14 cellular contexts compared by ENCODE assay signal in genomic region chr11:57254631-57255030, GRCh38. TPM values are rescaled to one million over a fixed set of nuclear protein-coding genes. Genes with fewer than 3 reads are reported as not detected.
DNase-seq lines count a peak whose midpoint lies in the region; TF ChIP-seq lines count a peak whose summit lies in the region.
"Had no signal": no experiment of that assay in that cellular context is flagged by ENCODE, and none has a peak within 500 bp of the region (broad histone marks: within the 10 kb centered on the region; RNA-seq: fewer than 3 reads in every experiment).

No MANE protein-coding gene starts in this region.

- H3K27ac ChIP-seq in SJSA1 (peak overlapping the region; percentile 51), smooth muscle cell (ENCODE audit: low read depth) (peak overlapping the region; percentile 89)

- DNase-seq in SJSA1 (ENCODE audit: low read depth in 1 of 2, low spot score in 2 of 2) (peak in 1 of 2 experiments; percentile 41), foreskin melanocyte (peak; percentile 84), smooth muscle cell (lab: John Stamatoyannopoulos, UW; ENCODE audit: unreplicated experiment) (no peak), DMS153 treated with DMSO at 0.1 percent for 48 hours (lab: John Stamatoyannopoulos, UW; ENCODE audit: unreplicated experiment) (no peak), GM19240 (ENCODE audit: insufficient read length, low spot score) (no peak)
- DNase-seq in activated CD4-positive, alpha-beta T cell treated with anti-CD3 and anti-CD28 coated beads for 1 hour, result no peak
- DNase-seq: C1 segment of cervical spinal cord; Calu3; CD4-positive, alpha-beta memory T cell; COR-L47; DND-41; GOT3 had no signal

- H3K9ac ChIP-seq in smooth muscle cell (ENCODE audit: low read depth), result no peak overlapping the region

- H3K4me3 ChIP-seq in SJSA1 (no peak overlapping the region), smooth muscle cell (no peak overlapping the region)
- H3K4me3 ChIP-seq: HAP-1 had no signal

- H3K4me2 ChIP-seq in smooth muscle cell, result peak overlapping the region; percentile 62

- no peaks in the 10 kb centered on the region for H3K79me2 ChIP-seq in smooth muscle cell (ENCODE audit: low read depth)

- TF ChIP-seq CTCF in smooth muscle cell (IDR thresholded peaks at IDR 0.05; ENCODE audit: borderline replicate concordance, insufficient read depth, poor library complexity, severe bottlenecking), result no peak

- peak overlapping the region; percentile 41 for H2AFZ ChIP-seq in smooth muscle cell (ENCODE audit: low read depth)

- no peaks in the 10 kb centered on the region for H4K20me1 ChIP-seq in smooth muscle cell (ENCODE audit: low read depth)

- peaks cover 4% of the 10 kb centered on the region for H3F3A ChIP-seq in smooth muscle cell (ENCODE audit: low read depth)

- H3K9me3 ChIP-seq in SJSA1 (replicated peaks), result peaks cover 5% of the 10 kb centered on the region; the same call in 1 of the 2 replicates
- no peaks in the 10 kb centered on the region for H3K9me3 ChIP-seq in smooth muscle cell (replicated peaks; ENCODE audit: low read depth)

- H3K4me1 ChIP-seq in SJSA1 (replicated peaks), result peaks cover 22% of the 10 kb centered on the region
- H3K4me1 ChIP-seq in smooth muscle cell (ENCODE audit: low read depth), result peaks cover 17% of the 10 kb centered on the region

- H3K27me3 ChIP-seq in SJSA1 (replicated peaks) (no peaks in the 10 kb centered on the region), smooth muscle cell (ENCODE audit: low read depth) (no peaks in the 10 kb centered on the region)

- no peaks in the 10 kb centered on the region for H3K36me3 ChIP-seq in SJSA1
- no peaks in the 10 kb centered on the region for H3K36me3 ChIP-seq in smooth muscle cell (ENCODE audit: low read depth)
- H3K36me3 ChIP-seq: HAP-1 had no signal

RNA-seq across cellular contexts. Expression of gene APLNR, which starts 17.6 kb away (rescaled TPM):
- total RNA-seq in SJSA1 (2014; rRNA removed; shearing (Covaris generic)), result not detected in 2 replicates
- total RNA-seq in smooth muscle cell, result 98.5 and 103 TPM in 2 replicates
- 121 and 214 TPM in 2 replicates for polyA plus RNA-seq in smooth muscle cell
- total RNA-seq: Calu3; CD4-positive, alpha-beta memory T cell had no signal
- polyA plus RNA-seq: BJ; CD4-positive, alpha-beta memory T cell had no signal

Comparison
In these comparisons a context has a peak if more than half of its experiments do, and no peak if none do; other contexts are left out.
1. RNA of gene APLNR, which starts 17.6 kb away (total RNA-seq): 98.5 to 103 TPM in smooth muscle cell; not detected in SJSA1; every median in the first group is over 10 times any median in the second.